ENCODE assay signal across 1 cellular context in the genomic region with DNA sequence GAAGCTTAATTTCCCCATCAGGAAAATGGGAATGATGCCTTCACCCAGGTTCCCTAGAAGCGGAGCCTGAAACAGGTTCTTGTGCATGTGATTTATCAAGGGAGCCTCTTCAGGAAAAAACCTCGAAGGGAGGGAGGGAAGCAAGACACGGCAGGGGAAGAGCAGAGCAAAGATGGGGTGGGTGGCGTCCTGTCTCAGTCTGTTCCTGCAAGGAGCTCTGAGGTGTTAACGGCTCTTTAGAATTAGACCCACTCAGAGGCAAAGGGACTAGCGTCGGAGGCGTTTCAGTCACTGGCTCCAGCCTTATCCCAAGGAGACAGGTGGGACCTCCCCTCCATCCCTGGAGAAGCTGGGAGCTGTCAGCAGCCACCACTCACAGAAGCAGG.
TF ChIP-seq lines count a peak whose summit lies in the region.

No MANE protein-coding gene starts in this region.

TF ChIP-seq in IMR-90, 13 proteins besides CTCF, POLR2A, EP300 and RAD21:
- TF ChIP-seq MXI1 (IDR thresholded peaks at IDR 0.05; ENCODE audit: borderline replicate concordance, low read depth, low read length) (no peak), CHD1 (IDR thresholded peaks at IDR 0.05; ENCODE audit: low read depth, low read length) (no peak), RFX5 (IDR thresholded peaks at IDR 0.05; ENCODE audit: low read depth, low read length) (no peak), MAZ (IDR thresholded peaks at IDR 0.05; ENCODE audit: borderline replicate concordance, low read depth, low read length) (no peak), MAFK (IDR thresholded peaks at IDR 0.05; ENCODE audit: low read depth, low read length) (no peak), NFE2L2 (IDR thresholded peaks at IDR 0.05; ENCODE audit: low read depth, low read length) (no peak), FOS (IDR thresholded peaks at IDR 0.05; ENCODE audit: low read depth, low read length) (no peak), ELK1 (IDR thresholded peaks at IDR 0.05; ENCODE audit: borderline replicate concordance, low read depth, low read length) (no peak), RCOR1 (IDR thresholded peaks at IDR 0.05; ENCODE audit: insufficient replicate concordance, low read length) (no peak), CEBPB (IDR thresholded peaks at IDR 0.05; ENCODE audit: low read depth, low read length) (no peak), SMC3 (IDR thresholded peaks at IDR 0.05; ENCODE audit: low read depth, low read length) (no peak), USF2 (IDR thresholded peaks at IDR 0.05; ENCODE audit: low read depth, low read length) (no peak), BHLHE40 (IDR thresholded peaks at IDR 0.05; ENCODE audit: low read depth, low read length) (no peak)
TF ChIP-seq in IMR-90: peak in this region for 0.
